16 cellular contexts compared by ENCODE assay signal in the genomic region with DNA sequence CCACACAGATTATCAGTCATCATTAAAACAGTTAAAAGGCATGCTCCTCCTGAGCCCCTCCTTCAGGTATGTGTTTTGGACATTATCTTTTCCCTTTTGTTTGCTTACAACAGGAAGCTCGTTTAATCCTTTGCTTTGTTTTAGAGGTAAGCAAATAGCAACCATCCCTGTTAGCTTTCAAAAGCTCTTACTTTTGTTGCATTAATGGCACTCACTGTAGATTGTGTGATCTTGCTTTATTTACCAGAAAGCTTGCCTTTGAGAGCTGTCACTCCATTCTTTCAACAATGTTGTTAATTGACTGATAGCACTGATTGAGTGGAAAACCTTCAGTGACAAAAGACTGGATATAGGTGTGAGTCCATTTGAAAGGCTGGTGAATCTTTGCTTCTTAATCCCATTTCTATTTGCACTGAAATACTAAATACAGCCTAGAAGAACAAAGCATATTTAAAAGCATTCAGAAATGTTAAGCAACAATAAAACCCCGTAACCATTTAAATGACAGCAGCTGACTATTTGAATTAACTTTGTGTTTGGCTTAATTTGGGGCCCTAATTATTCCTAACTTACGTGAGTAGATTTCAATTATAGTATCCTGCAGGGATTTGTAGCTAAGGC. TPM values are rescaled to one million over a fixed set of nuclear protein-coding genes. Genes with fewer than 3 reads are reported as not detected.
A peak's percentile ranks its signal among the peaks of the same experiment; 100 is the strongest.
DNase-seq lines count a peak whose midpoint lies in the region; ATAC-seq and TF ChIP-seq lines count a peak whose summit lies in the region.
"Had no signal": no experiment of that assay in that cellular context is flagged by ENCODE, and none has a peak within 500 bp of the region (broad histone marks: within the 10 kb centered on the region; RNA-seq: fewer than 3 reads in every experiment).

No MANE protein-coding gene starts in this region.

- H3K9me3 Mint-ChIP-seq in brain = no peaks in the 10 kb centered on the region
- H3K9me3 Mint-ChIP-seq: stimulated activated naive CD8-positive, alpha-beta T cell treated with anti-CD3 and anti-CD28 coated beads, Interleukin-15, amount 100 ng/mL, for 72 hours had no signal

- H3K4me3 Mint-ChIP-seq in brain = peak overlapping the region in 3 of 5 experiments; percentile 22 to 50 (median 40)
- H3K4me3 Mint-ChIP-seq: stimulated activated naive CD8-positive, alpha-beta T cell treated with anti-CD3 and anti-CD28 coated beads, Interleukin-15, amount 100 ng/mL, for 72 hours had no signal

- no peak for ATAC-seq in HG03097 (IDR thresholded peaks at IDR 0.05; ENCODE audit: low FRiP score, unreplicated experiment)
- ATAC-seq in GM21526 (IDR thresholded peaks at IDR 0.05; ENCODE audit: low FRiP score, unreplicated experiment) = no peak
- ATAC-seq: A549; stimulated activated naive CD8-positive, alpha-beta T cell treated with anti-CD3 and anti-CD28 coated beads, Interleukin-15, amount 100 ng/mL, for 72 hours had no signal

- DNase-seq in DMS153 treated with DMSO at 0.1 percent for 48 hours (lab: John Stamatoyannopoulos, UW; ENCODE audit: unreplicated experiment) (peak; percentile 63), LNCaP clone FGC (ENCODE audit: low read depth) (peak; percentile 39), NCI-H2196 treated with DMSO at 0.1 percent for 48 hours (lab: John Stamatoyannopoulos, UW; ENCODE audit: unreplicated experiment) (peak; percentile 11), GM19240 (ENCODE audit: insufficient read length, low spot score) (no peak)
- DNase-seq in stimulated activated naive CD4-positive, alpha-beta T cell (lab: John Stamatoyannopoulos, UW) = no peak
- DNase-seq: caudate nucleus; effector CD8-positive, alpha-beta T cell; NCI-H526 treated with DMSO at 0.1 percent for 48 hours; retina; RPMI8226; stimulated activated CD4-positive, alpha-beta T cell treated with anti-CD3 and anti-CD28 coated beads, Interleukin-15, amount 100 ng/mL, for 24 hours; stimulated activated naive CD8-positive, alpha-beta T cell treated with anti-CD3 and anti-CD28 coated beads, Interleukin-15, amount 100 ng/mL, for 72 hours had no signal

- H3K36me3 Mint-ChIP-seq in brain = peaks cover 23% of the 10 kb centered on the region

- TF ChIP-seq CTCF in LNCaP clone FGC (IDR thresholded peaks at IDR 0.05; ENCODE audit: control insufficient read depth, extremely low read depth, insufficient read depth) (no peak), brain (conservative IDR thresholded peaks at IDR 0.05) (no peak)

- peak overlapping the region in 3 of 5 experiments; percentile 33 to 77 (median 40) for H3K27ac Mint-ChIP-seq in brain
- H3K27ac Mint-ChIP-seq: stimulated activated naive CD8-positive, alpha-beta T cell treated with anti-CD3 and anti-CD28 coated beads, Interleukin-15, amount 100 ng/mL, for 72 hours had no signal

- H3K4me1 Mint-ChIP-seq in brain = peaks cover 69% of the 10 kb centered on the region
- H3K4me1 Mint-ChIP-seq: stimulated activated naive CD8-positive, alpha-beta T cell treated with anti-CD3 and anti-CD28 coated beads, Interleukin-15, amount 100 ng/mL, for 72 hours had no signal

- peaks cover 9% of the 10 kb centered on the region for H3K27me3 Mint-ChIP-seq in brain
- H3K27me3 Mint-ChIP-seq: stimulated activated naive CD8-positive, alpha-beta T cell treated with anti-CD3 and anti-CD28 coated beads, Interleukin-15, amount 100 ng/mL, for 72 hours had no signal

- no peak overlapping the region for H3K4me3 ChIP-seq in LNCaP clone FGC (ENCODE audit: low read depth, low read length)
- H3K4me3 ChIP-seq: A549 had no signal

RNA-seq across cellular contexts. Expression of gene ADGRL2, which starts 48.3 kb away (rescaled TPM):
- polyA plus RNA-seq in brain (ENCODE audit: insufficient read depth, low read depth, low replicate concordance) = 6.8 TPM

Comparison
In these comparisons a context has a peak if more than half of its experiments do, and no peak if none do; other contexts are left out.
1. DNase-seq: peak in DMS153 treated with DMSO at 0.1 percent for 48 hours (single experiment), LNCaP clone FGC (single experiment) and NCI-H2196 treated with DMSO at 0.1 percent for 48 hours (single experiment); none in stimulated activated naive CD4-positive, alpha-beta T cell (0 of 6) and GM19240 (single experiment).